Comparison of ENCODE assay signal across 1 cellular context in genomic region chr20:57683876-57684275, GRCh38.
TF ChIP-seq lines count a peak whose summit lies in the region.

No MANE protein-coding gene starts in this region.

TF ChIP-seq in H1, 55 proteins besides CTCF, POLR2A, EP300 and RAD21:
- TF ChIP-seq ZNF274 (IDR thresholded peaks at IDR 0.05; ENCODE audit: borderline replicate concordance, extremely low read depth, low read length) = no peak
- TF ChIP-seq SP1 (IDR thresholded peaks at IDR 0.05; ENCODE audit: low read depth, low read length) = no peak
- no peak for TF ChIP-seq JUN (IDR thresholded peaks at IDR 0.05; ENCODE audit: low read depth, low read length)
- no peak for TF ChIP-seq FOSL1 (IDR thresholded peaks at IDR 0.05; ENCODE audit: insufficient read depth, low read depth, low read length)
- no peak for TF ChIP-seq SP4 (IDR thresholded peaks at IDR 0.05; ENCODE audit: low read length)
- TF ChIP-seq BACH1 (IDR thresholded peaks at IDR 0.05; ENCODE audit: low read length) = no peak
- no peak for TF ChIP-seq EGR1 (IDR thresholded peaks at IDR 0.05; ENCODE audit: borderline replicate concordance, low read depth, low read length)
- no peak for TF ChIP-seq ATF3 (IDR thresholded peaks at IDR 0.05; ENCODE audit: insufficient read depth, low read depth, low read length)
- TF ChIP-seq PHF8 (conservative IDR thresholded peaks at IDR 0.05; ENCODE audit: low read depth, low read length) = no peak
- no peak for TF ChIP-seq CBX8 (IDR thresholded peaks at IDR 0.05; ENCODE audit: borderline replicate concordance, low read depth, low read length)
- no peak for TF ChIP-seq CREB1 (IDR thresholded peaks at IDR 0.05)
- no peak for TF ChIP-seq NANOG (IDR thresholded peaks at IDR 0.05; ENCODE audit: insufficient read depth, low read depth, low read length, poor library complexity, severe bottlenecking)
- TF ChIP-seq RNF2 (IDR thresholded peaks at IDR 0.05; ENCODE audit: borderline replicate concordance, low read depth, low read length, missing control alignments, poor library complexity, severe bottlenecking) = no peak
- no peak for TF ChIP-seq CTBP2 (IDR thresholded peaks at IDR 0.05; ENCODE audit: borderline replicate concordance, insufficient read depth, insufficient read length, low read length)
- TF ChIP-seq KDM1A (IDR thresholded peaks at IDR 0.05; ENCODE audit: borderline replicate concordance, low read length) = no peak
- no peak for TF ChIP-seq SAP30 (IDR thresholded peaks at IDR 0.05; ENCODE audit: insufficient read depth, insufficient replicate concordance, low read length)
- TF ChIP-seq BCL11A (IDR thresholded peaks at IDR 0.05; ENCODE audit: low read depth in 2 of 2, low read length in 2 of 2) = no peak
- TF ChIP-seq KDM5A (IDR thresholded peaks at IDR 0.05; ENCODE audit: low read length) = no peak
